ENCODE assay signal across 21 cellular contexts in genomic region chr4:104879854-104880253, GRCh38.
"Had no signal": no experiment of that assay in that cellular context is flagged by ENCODE, and none has a peak within 500 bp of the region (broad histone marks: within the 10 kb centered on the region; RNA-seq: fewer than 3 reads in every experiment).

No MANE protein-coding gene starts in this region.

- H3K36me3 ChIP-seq: heart left ventricle, right atrium auricular region, transverse colon, WERI-Rb-1 had no signal

- DNase-seq: activated CD4-positive, alpha-beta memory T cell treated with anti-CD3 and anti-CD28 coated beads, Interleukin-2, amount 10 ng/mL, durations not matched to agents 7 days and 5 days; activated CD4-positive, alpha-beta T cell treated with anti-CD3 and anti-CD28 coated beads, Interleukin-2, amount 10 ng/mL, durations not matched to agents 7 days and 5 days; activated gamma-delta T cell; activated naive CD4-positive, alpha-beta T cell treated with anti-CD3 and anti-CD28 coated beads, Interleukin-2, amount 10 ng/mL, durations not matched to agents 7 days and 5 days; anterior cingulate cortex; dermis blood vessel endothelial cell; effector CD4-positive, alpha-beta T cell; heart left ventricle; hypothalamus; naive B cell; stimulated activated CD4-positive, alpha-beta T cell treated with anti-CD3 and anti-CD28 coated beads, Interleukin-15, amount 100 ng/mL, for 24 hours; stimulated activated CD4-positive, alpha-beta T cell treated with anti-CD3 and anti-CD28 coated beads, Interleukin-2, amount 100 ng/mL, for 24 hours; stimulated activated naive B cell treated with anti-CD40 and anti-IgM and Interleukin-4, amounts not matched to agents 10 μg/mL and 1 μg/mL and 100 μg/mL, for 72 hours; T-cell; T-helper 9 cell; transverse colon; WERI-Rb-1 had no signal

- ATAC-seq: heart left ventricle; stimulated activated naive B cell treated with anti-CD40 and anti-IgM and Interleukin-4, amounts not matched to agents 10 μg/mL and 1 μg/mL and 100 μg/mL, for 72 hours; T-cell had no signal

- H3K4me3 ChIP-seq: heart left ventricle, right atrium auricular region, smooth muscle cell, transverse colon had no signal

- H3K4me3 Mint-ChIP-seq: activated CD4-positive, alpha-beta memory T cell treated with anti-CD3 and anti-CD28 coated beads, Interleukin-2, amount 10 ng/mL, durations not matched to agents 7 days and 5 days; mesothelial cell of epicardium; naive B cell; stimulated activated naive B cell treated with anti-CD40 and anti-IgM and Interleukin-4, amounts not matched to agents 10 μg/mL and 1 μg/mL and 100 μg/mL, for 72 hours had no signal

- H3K27ac Mint-ChIP-seq: activated CD4-positive, alpha-beta memory T cell treated with anti-CD3 and anti-CD28 coated beads, Interleukin-2, amount 10 ng/mL, durations not matched to agents 7 days and 5 days; activated CD4-positive, alpha-beta T cell treated with anti-CD3 and anti-CD28 coated beads, Interleukin-2, amount 10 ng/mL, durations not matched to agents 7 days and 5 days; activated T-helper 1 cell treated with anti-CD3 and anti-CD28 coated beads, Interleukin-12 subunit alpha, Interleukin-12 subunit beta, Interleukin-2, Interleukin-4 antibody, amounts not matched to agents 30 ng/mL and 10 ng/mL and 1 ng/mL, durations not matched to agents 14 hours and 24 hours and 36 hours; stimulated activated naive B cell treated with anti-CD40 and anti-IgM and Interleukin-4, amounts not matched to agents 10 μg/mL and 1 μg/mL and 100 μg/mL, for 72 hours had no signal

- H3K27ac ChIP-seq: heart left ventricle, right atrium auricular region, transverse colon, WERI-Rb-1 had no signal

- H3K9me3 Mint-ChIP-seq: activated CD4-positive, alpha-beta memory T cell treated with anti-CD3 and anti-CD28 coated beads, Interleukin-2, amount 10 ng/mL, durations not matched to agents 7 days and 5 days; activated CD4-positive, alpha-beta T cell treated with anti-CD3 and anti-CD28 coated beads, Interleukin-2, amount 10 ng/mL, durations not matched to agents 7 days and 5 days; activated T-helper 1 cell treated with anti-CD3 and anti-CD28 coated beads, Interleukin-12 subunit alpha, Interleukin-12 subunit beta, Interleukin-2, Interleukin-4 antibody, amounts not matched to agents 30 ng/mL and 10 ng/mL and 1 ng/mL, durations not matched to agents 14 hours and 24 hours and 36 hours; mesothelial cell of epicardium; stimulated activated naive B cell treated with anti-CD40 and anti-IgM and Interleukin-4, amounts not matched to agents 10 μg/mL and 1 μg/mL and 100 μg/mL, for 72 hours; T-cell had no signal

- H3K4me2 ChIP-seq: smooth muscle cell had no signal

- H3K4me1 Mint-ChIP-seq: naive B cell; stimulated activated naive B cell treated with anti-CD40 and anti-IgM and Interleukin-4, amounts not matched to agents 10 μg/mL and 1 μg/mL and 100 μg/mL, for 72 hours had no signal

- H3K27me3 ChIP-seq: heart left ventricle, right atrium auricular region, transverse colon had no signal

- H3K9me3 ChIP-seq: heart left ventricle, right atrium auricular region, transverse colon had no signal

- H3K4me1 ChIP-seq: heart left ventricle, right atrium auricular region, transverse colon had no signal

- H3K36me3 Mint-ChIP-seq: activated naive CD4-positive, alpha-beta T cell treated with anti-CD3 and anti-CD28 coated beads, Interleukin-2, amount 10 ng/mL, durations not matched to agents 7 days and 5 days; mesothelial cell of epicardium; naive B cell; stimulated activated naive B cell treated with anti-CD40 and anti-IgM and Interleukin-4, amounts not matched to agents 10 μg/mL and 1 μg/mL and 100 μg/mL, for 72 hours; T-cell had no signal
